1 cellular context compared by ENCODE assay signal in genomic region chr11:76781046-76781801, GRCh38.
TF ChIP-seq lines count a peak whose summit lies in the region.

No MANE protein-coding gene starts in this region.

TF ChIP-seq in HepG2, 621 proteins besides CTCF, POLR2A, EP300 and RAD21 (continued from another document and continues in another):
- TF ChIP-seq E2F5 (CRISPR knock-in tag; conservative IDR thresholded peaks at IDR 0.05): no peak
- TF ChIP-seq IKZF5 (CRISPR knock-in tag; IDR thresholded peaks at IDR 0.05): peak; percentile 65; the same call in 1 of the 2 replicates
- TF ChIP-seq MED1 (CRISPR knock-in tag; IDR thresholded peaks at IDR 0.05): peak; percentile 65; the same call in 1 of the 2 replicates
- TF ChIP-seq ATF7-NPFF (CRISPR knock-in tag; IDR thresholded peaks at IDR 0.05; ENCODE audit: low read depth): no peak
- TF ChIP-seq BCLAF1 (IDR thresholded peaks at IDR 0.05): no peak
- peak; percentile 65 for TF ChIP-seq SALL1 (CRISPR knock-in tag; IDR thresholded peaks at IDR 0.05)
- no peak for TF ChIP-seq ZNF512 (CRISPR knock-in tag; IDR thresholded peaks at IDR 0.05)
- TF ChIP-seq ZNF446 (CRISPR knock-in tag; IDR thresholded peaks at IDR 0.05): no peak
- no peak for TF ChIP-seq TAF15 (IDR thresholded peaks at IDR 0.05; ENCODE audit: low read depth, low read length, poor library complexity, severe bottlenecking)
- TF ChIP-seq ZNF367 (CRISPR knock-in tag; IDR thresholded peaks at IDR 0.05; ENCODE audit: borderline replicate concordance): no peak
- TF ChIP-seq NKX3-1 (CRISPR knock-in tag; IDR thresholded peaks at IDR 0.05): no peak
- no peak for TF ChIP-seq FOXM1 (CRISPR knock-in tag; IDR thresholded peaks at IDR 0.05)
- no peak; the same call in 1 of the 2 replicates for TF ChIP-seq SOX13 (IDR thresholded peaks at IDR 0.05)
- TF ChIP-seq SOX13 (CRISPR knock-in tag; conservative IDR thresholded peaks at IDR 0.05 in 1 of 2, IDR thresholded peaks at IDR 0.05 in 1 of 2): peak in 1 of 2 experiments; percentile 43; a peak in 2 of 4 replicates
- TF ChIP-seq HBP1 (CRISPR knock-in tag; IDR thresholded peaks at IDR 0.05; ENCODE audit: low read depth): no peak
- peak; percentile 29; the same call in 1 of the 2 replicates for TF ChIP-seq ZNF605 (CRISPR knock-in tag; IDR thresholded peaks at IDR 0.05)
- TF ChIP-seq ZFY (CRISPR knock-in tag; IDR thresholded peaks at IDR 0.05): peak; percentile 46; the same call in 1 of the 2 replicates
- TF ChIP-seq WIZ (CRISPR knock-in tag; IDR thresholded peaks at IDR 0.05): no peak
- no peak for TF ChIP-seq GZF1 (CRISPR knock-in tag; IDR thresholded peaks at IDR 0.05)
- TF ChIP-seq HOMEZ (CRISPR knock-in tag; IDR thresholded peaks at IDR 0.05; ENCODE audit: low read depth): peak; percentile 33; the same call in 1 of the 2 replicates
- TF ChIP-seq PPARG (CRISPR knock-in tag; conservative IDR thresholded peaks at IDR 0.05): 0 out of 2 replicates have a peak, but pooled peaks have one; percentile 10
- TF ChIP-seq NCOA5 (CRISPR knock-in tag; IDR thresholded peaks at IDR 0.05): no peak
- TF ChIP-seq CREB3 (CRISPR knock-in tag; IDR thresholded peaks at IDR 0.05): no peak
- TF ChIP-seq ZNF557 (CRISPR knock-in tag; IDR thresholded peaks at IDR 0.05): no peak
- TF ChIP-seq ZC3H4 (CRISPR knock-in tag; IDR thresholded peaks at IDR 0.05; ENCODE audit: borderline replicate concordance): peak; percentile 64; the same call in 1 of the 2 replicates
- no peak for TF ChIP-seq ZHX1 (CRISPR knock-in tag; IDR thresholded peaks at IDR 0.05; ENCODE audit: low read depth)
- TF ChIP-seq ZSCAN29 (CRISPR knock-in tag; conservative IDR thresholded peaks at IDR 0.05): 0 out of 2 replicates have a peak, but pooled peaks have one; percentile 40
- no peak for TF ChIP-seq LCORL (IDR thresholded peaks at IDR 0.05)
- peak; percentile 53; the same call in 1 of the 2 replicates for TF ChIP-seq LCORL (CRISPR knock-in tag; IDR thresholded peaks at IDR 0.05)
- TF ChIP-seq ZNF160 (CRISPR knock-in tag; IDR thresholded peaks at IDR 0.05): no peak
- TF ChIP-seq FOXA3 (CRISPR knock-in tag; IDR thresholded peaks at IDR 0.05): peak; percentile 25; the same call in 1 of the 2 replicates
- no peak for TF ChIP-seq ZNF12 (CRISPR knock-in tag; IDR thresholded peaks at IDR 0.05)
- TF ChIP-seq HNRNPUL1 (IDR thresholded peaks at IDR 0.05; ENCODE audit: low read depth, low read length): no peak
- TF ChIP-seq MYNN (CRISPR knock-in tag; IDR thresholded peaks at IDR 0.05; ENCODE audit: low read depth): no peak
- TF ChIP-seq ZNF746 (CRISPR knock-in tag; IDR thresholded peaks at IDR 0.05): peak; percentile 58; the same call in 1 of the 2 replicates
- peak; percentile 49 for TF ChIP-seq ETV5 (CRISPR knock-in tag; IDR thresholded peaks at IDR 0.05; ENCODE audit: borderline replicate concordance)
- no peak for TF ChIP-seq POGZ (CRISPR knock-in tag; IDR thresholded peaks at IDR 0.05)
- TF ChIP-seq ZNF329 (CRISPR knock-in tag; IDR thresholded peaks at IDR 0.05; ENCODE audit: low read depth): no peak
- no peak for TF ChIP-seq PCBP1 (IDR thresholded peaks at IDR 0.05; ENCODE audit: borderline replicate concordance, low read depth, low read length)
- TF ChIP-seq HNF4G (IDR thresholded peaks at IDR 0.05; ENCODE audit: borderline replicate concordance, low read depth, low read length): peak; percentile 85
- TF ChIP-seq HNF4G (CRISPR knock-in tag; IDR thresholded peaks at IDR 0.05; ENCODE audit: borderline replicate concordance, low read depth): peak; percentile 75; the same call in 1 of the 2 replicates
- no peak for TF ChIP-seq NFIC (IDR thresholded peaks at IDR 0.05; ENCODE audit: low read length)
- TF ChIP-seq SMARCC2 (IDR thresholded peaks at IDR 0.05): no peak
- TF ChIP-seq IRX3 (CRISPR knock-in tag; IDR thresholded peaks at IDR 0.05; ENCODE audit: borderline replicate concordance, low read depth): no peak
- no peak for TF ChIP-seq RNF2 (conservative IDR thresholded peaks at IDR 0.05; ENCODE audit: low read depth)
- peak; percentile 84 for TF ChIP-seq TEAD3 (CRISPR knock-in tag; optimal IDR thresholded peaks at IDR 0.05; ENCODE audit: borderline replicate concordance)
- TF ChIP-seq SIX1 (CRISPR knock-in tag; IDR thresholded peaks at IDR 0.05; ENCODE audit: borderline replicate concordance): no peak
- TF ChIP-seq TRIM24 (CRISPR knock-in tag; IDR thresholded peaks at IDR 0.05): no peak
- peak; percentile 42; the same call in 1 of the 2 replicates for TF ChIP-seq KDM2A (CRISPR knock-in tag; IDR thresholded peaks at IDR 0.05; ENCODE audit: borderline replicate concordance, low read depth)
- no peak for TF ChIP-seq PHF5A (CRISPR knock-in tag; IDR thresholded peaks at IDR 0.05; ENCODE audit: low read depth, unreplicated experiment)
- TF ChIP-seq SOX6 (IDR thresholded peaks at IDR 0.05): no peak
- TF ChIP-seq SOX6 (CRISPR knock-in tag; IDR thresholded peaks at IDR 0.05): peak; percentile 68
- no peak for TF ChIP-seq NONO (IDR thresholded peaks at IDR 0.05)
- TF ChIP-seq NONO (CRISPR knock-in tag; conservative IDR thresholded peaks at IDR 0.05): 0 out of 2 replicates have a peak, but pooled peaks have one; percentile 17
- TF ChIP-seq CHD4 (IDR thresholded peaks at IDR 0.05; ENCODE audit: borderline replicate concordance, low read length): no peak
- TF ChIP-seq CSRNP1 (CRISPR knock-in tag; IDR thresholded peaks at IDR 0.05): no peak
- no peak for TF ChIP-seq NR2F1 (CRISPR knock-in tag; IDR thresholded peaks at IDR 0.05)
